24 cellular contexts compared by ENCODE assay signal in the genomic region with DNA sequence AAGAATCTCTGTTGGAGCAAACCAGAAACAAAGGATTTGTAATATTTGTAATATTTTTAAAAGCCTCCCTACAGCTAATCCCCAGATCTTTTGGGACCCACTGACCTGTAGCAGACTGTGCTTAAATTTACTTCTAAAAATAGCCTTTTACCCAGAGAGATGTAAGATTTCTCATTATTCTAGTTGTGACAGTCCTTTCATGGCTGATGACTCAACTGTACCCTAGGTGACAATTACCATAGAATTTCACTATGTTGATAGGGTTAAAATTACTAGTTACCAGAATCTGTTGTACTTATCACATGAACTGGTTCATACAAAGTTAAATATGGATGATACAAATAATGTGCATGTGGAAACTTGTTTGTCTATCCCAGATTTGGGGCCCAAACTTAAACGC.
"Had no signal": no experiment of that assay in that cellular context is flagged by ENCODE, and none has a peak within 500 bp of the region (broad histone marks: within the 10 kb centered on the region; RNA-seq: fewer than 3 reads in every experiment).

No MANE protein-coding gene starts in this region.

- ATAC-seq: foreskin keratinocyte; left cardiac atrium; lower lobe of right lung; natural killer cell treated with Interleukin-12 subunit alpha and Interleukin-12 subunit beta and Interleukin-15 and Interleukin-18, amount 100 ng/mL, for 72 hours; stimulated activated naive B cell treated with anti-CD40 and anti-IgM and Interleukin-4, amounts not matched to agents 10 μg/mL and 1 μg/mL and 100 μg/mL, for 72 hours; stimulated activated naive CD8-positive, alpha-beta T cell treated with anti-CD3 and anti-CD28 coated beads, Interleukin-15, amount 100 ng/mL, for 72 hours; upper lobe of right lung had no signal

- H3K27me3 ChIP-seq: foreskin keratinocyte, neural progenitor cell, ovary, right atrium auricular region, sigmoid colon, testis, tibial nerve, upper lobe of right lung, vagina had no signal

- H3K36me3 Mint-ChIP-seq: memory B cell; stimulated activated naive B cell treated with anti-CD40 and anti-IgM and Interleukin-4, amounts not matched to agents 10 μg/mL and 1 μg/mL and 100 μg/mL, for 72 hours had no signal

- H3K4me3 Mint-ChIP-seq: endodermal cell; memory B cell; natural killer cell treated with Interleukin-12 subunit alpha and Interleukin-12 subunit beta and Interleukin-15 and Interleukin-18, amount 100 ng/mL, for 72 hours; neural progenitor cell; stimulated activated naive B cell treated with anti-CD40 and anti-IgM and Interleukin-4, amounts not matched to agents 10 μg/mL and 1 μg/mL and 100 μg/mL, for 72 hours; stimulated activated naive CD8-positive, alpha-beta T cell treated with anti-CD3 and anti-CD28 coated beads, Interleukin-15, amount 100 ng/mL, for 72 hours had no signal

- H3K36me3 ChIP-seq: left ventricle myocardium inferior, lower lobe of right lung, neural progenitor cell, ovary, right atrium auricular region, sigmoid colon, tibial nerve, upper lobe of right lung, vagina had no signal

- DNase-seq: endodermal cell; erythroblast; foreskin keratinocyte; kidney; left cardiac atrium; left ventricle myocardium inferior; lower lobe of right lung; midbrain; nucleus accumbens; ovary; sigmoid colon; stimulated activated CD4-positive, alpha-beta T cell treated with anti-CD3 and anti-CD28 coated beads, Interleukin-2, amount 100 ng/mL, for 24 hours; stimulated activated CD4-positive, alpha-beta T cell treated with anti-CD3 and anti-CD28 coated beads, Interleukin-4, amount 100 ng/mL, for 4 hours; stimulated activated naive B cell treated with anti-CD40 and anti-IgM and Interleukin-4, amounts not matched to agents 10 μg/mL and 1 μg/mL and 100 μg/mL, for 72 hours; stimulated activated naive CD8-positive, alpha-beta T cell treated with anti-CD3 and anti-CD28 coated beads, Interleukin-15, amount 100 ng/mL, for 72 hours; testis; upper lobe of right lung had no signal

- H3K4me1 ChIP-seq: foreskin keratinocyte, left ventricle myocardium inferior, lower lobe of right lung, neural progenitor cell, right atrium auricular region, sigmoid colon, testis, tibial nerve, upper lobe of right lung, vagina had no signal

- H3K27ac ChIP-seq: foreskin keratinocyte, left ventricle myocardium inferior, lower lobe of right lung, neural progenitor cell, ovary, right atrium auricular region, sigmoid colon, skin epidermis, testis, tibial nerve, upper lobe of right lung, vagina had no signal

- H3K9me3 ChIP-seq: left ventricle myocardium inferior, lower lobe of right lung, ovary, right atrium auricular region, sigmoid colon, testis, upper lobe of right lung, vagina had no signal

- H3K27me3 Mint-ChIP-seq: memory B cell; natural killer cell treated with Interleukin-12 subunit alpha and Interleukin-12 subunit beta and Interleukin-15 and Interleukin-18, amount 100 ng/mL, for 72 hours; stimulated activated naive B cell treated with anti-CD40 and anti-IgM and Interleukin-4, amounts not matched to agents 10 μg/mL and 1 μg/mL and 100 μg/mL, for 72 hours; stimulated activated naive CD8-positive, alpha-beta T cell treated with anti-CD3 and anti-CD28 coated beads, Interleukin-15, amount 100 ng/mL, for 72 hours had no signal

- H3K27ac Mint-ChIP-seq: endodermal cell; memory B cell; natural killer cell treated with Interleukin-12 subunit alpha and Interleukin-12 subunit beta and Interleukin-15 and Interleukin-18, amount 100 ng/mL, for 72 hours; neural progenitor cell; stimulated activated naive B cell treated with anti-CD40 and anti-IgM and Interleukin-4, amounts not matched to agents 10 μg/mL and 1 μg/mL and 100 μg/mL, for 72 hours; stimulated activated naive CD8-positive, alpha-beta T cell treated with anti-CD3 and anti-CD28 coated beads, Interleukin-15, amount 100 ng/mL, for 72 hours had no signal

- H3K4me3 ChIP-seq: left ventricle myocardium inferior, lower lobe of right lung, neural progenitor cell, ovary, right atrium auricular region, sigmoid colon, skin epidermis, testis, tibial nerve, upper lobe of right lung, vagina had no signal

- H3K4me1 Mint-ChIP-seq: memory B cell; stimulated activated naive B cell treated with anti-CD40 and anti-IgM and Interleukin-4, amounts not matched to agents 10 μg/mL and 1 μg/mL and 100 μg/mL, for 72 hours; stimulated activated naive CD8-positive, alpha-beta T cell treated with anti-CD3 and anti-CD28 coated beads, Interleukin-15, amount 100 ng/mL, for 72 hours had no signal
